Comparison of ENCODE assay signal across 16 cellular contexts in the genomic region with DNA sequence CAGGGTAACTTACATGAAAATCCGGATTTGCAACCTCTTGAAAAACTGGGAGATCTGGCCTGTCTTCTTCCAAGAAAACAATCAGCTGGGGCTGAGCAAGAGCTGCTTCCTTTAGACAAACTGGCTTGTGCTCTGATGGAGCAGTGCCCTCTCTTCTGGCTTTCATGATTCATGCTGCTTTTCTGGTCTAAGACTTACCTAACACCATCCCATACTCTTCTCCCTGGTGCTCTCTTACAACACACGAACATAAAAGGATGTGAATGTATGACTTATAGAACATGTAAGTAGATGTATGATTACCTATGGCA. TPM values are rescaled to one million over a fixed set of nuclear protein-coding genes. Genes with fewer than 3 reads are reported as not detected.
A peak's percentile ranks its signal among the peaks of the same experiment; 100 is the strongest.
DNase-seq lines count a peak whose midpoint lies in the region; ATAC-seq, FAIRE-seq and TF ChIP-seq lines count a peak whose summit lies in the region.
"Had no signal": no experiment of that assay in that cellular context is flagged by ENCODE, and none has a peak within 500 bp of the region (broad histone marks: within the 10 kb centered on the region; RNA-seq: fewer than 3 reads in every experiment).

No MANE protein-coding gene starts in this region.

- no peak for TF ChIP-seq CTCF in D721Med (IDR thresholded peaks at IDR 0.05; ENCODE audit: insufficient read depth, missing control alignments)
- no peak for TF ChIP-seq CTCF in epithelial cell of esophagus (IDR thresholded peaks at IDR 0.05; ENCODE audit: insufficient read depth, low read depth, low read length, missing control alignments)
- no peak for TF ChIP-seq CTCF in osteoblast (IDR thresholded peaks at IDR 0.05; ENCODE audit: extremely low read depth, low read depth, low read length)
- TF ChIP-seq CTCF in lower leg skin (IDR thresholded peaks at IDR 0.05): no peak

- H3K4me2 ChIP-seq in osteoblast (ENCODE audit: insufficient read depth, low read length): no peak overlapping the region

- H3K4me1 ChIP-seq in osteoblast (ENCODE audit: insufficient read depth, low read length): peaks cover 24% of the 10 kb centered on the region

- peaks cover 4% of the 10 kb centered on the region for H3K36me3 ChIP-seq in osteoblast (ENCODE audit: insufficient read depth, low read length)
- H3K36me3 ChIP-seq: vagina had no signal

- no peak for ATAC-seq in GM19397 (IDR thresholded peaks at IDR 0.05; ENCODE audit: unreplicated experiment)
- ATAC-seq: effector memory CD8-positive, alpha-beta T cell; naive thymus-derived CD8-positive, alpha-beta T cell had no signal

- FAIRE-seq in D721Med (lab: Jason Lieb, UNC): peak; percentile 58
- FAIRE-seq: RCC 7860, TTC549 had no signal

- H3K79me2 ChIP-seq in osteoblast (ENCODE audit: insufficient read depth, low read length): peaks cover 98% of the 10 kb centered on the region

- H3K27me3 ChIP-seq in osteoblast (ENCODE audit: insufficient read depth, low read length): no peaks in the 10 kb centered on the region
- H3K27me3 ChIP-seq: vagina had no signal

- intact Hi-C loops in lower leg skin (cut with DNase I; ENCODE audit: low total_unique reads): no loop called here

- H3K27ac ChIP-seq in osteoblast (ENCODE audit: low read depth, low read length): no peak overlapping the region
- H3K27ac ChIP-seq: vagina had no signal

- no peak overlapping the region for H2AFZ ChIP-seq in osteoblast (ENCODE audit: low read length)

- DNase-seq in D721Med (ENCODE audit: insufficient read length, low spot score) (no peak), NCI-H69 (lab: John Stamatoyannopoulos, UW) (peak; percentile 34), epithelial cell of esophagus (ENCODE audit: low read depth) (peak; percentile 98), osteoblast (ENCODE audit: insufficient read length, low spot score, missing footprints) (peak; percentile 31), NCI-H1417 treated with DMSO at 0.1 percent for 48 hours (lab: John Stamatoyannopoulos, UW) (no peak), erythroblast (lab: John Stamatoyannopoulos, UW) (no peak), lower leg skin (ENCODE audit: low spot score in 2 of 2) (no peak)
- DNase-seq: C1 segment of cervical spinal cord; effector memory CD8-positive, alpha-beta T cell; naive thymus-derived CD8-positive, alpha-beta T cell; NCI-H2171 had no signal

- no peak overlapping the region for H3K4me3 ChIP-seq in epithelial cell of esophagus (ENCODE audit: low read length)
- H3K4me3 ChIP-seq in osteoblast (ENCODE audit: insufficient read depth, low read length): no peak overlapping the region
- no peak overlapping the region for H3K4me3 ChIP-seq in lower leg skin (ENCODE audit: low read depth, poor library complexity, severe bottlenecking)
- H3K4me3 ChIP-seq: skin epidermis, vagina had no signal

- peaks cover 78% of the 10 kb centered on the region for H4K20me1 ChIP-seq in osteoblast (ENCODE audit: insufficient read depth, low read length)

- WGBS in lower leg skin, 2 donors: 27 to 34% methylated on average over 2 of the region's 2 CpGs

- no peak for TF ChIP-seq POLR2A in erythroblast (IDR thresholded peaks at IDR 0.05; ENCODE audit: low read length)
- no peak for TF ChIP-seq POLR2A in lower leg skin (IDR thresholded peaks at IDR 0.05)

- no peaks in the 10 kb centered on the region for H3K9me3 ChIP-seq in osteoblast (ENCODE audit: low read depth, low read length)
- H3K9me3 ChIP-seq: vagina had no signal

RNA-seq across cellular contexts. Expression of a gene that starts 9.9 kb away (rescaled TPM):
- total RNA-seq in osteoblast (74.3 and 86.9 TPM in 2 replicates), lower leg skin (10 to 100 TPM; 59.1 to 99.9 (median 83.8) TPM)
- total RNA-seq: naive thymus-derived CD8-positive, alpha-beta T cell had no signal

Comparison
In these comparisons a context has a peak if more than half of its experiments do, and no peak if none do; other contexts are left out.
1. DNase-seq: peak in NCI-H69 (single experiment), epithelial cell of esophagus (single experiment) and osteoblast (single experiment); none in D721Med (single experiment), NCI-H1417 treated with DMSO at 0.1 percent for 48 hours (single experiment), erythroblast (0 of 2) and lower leg skin (0 of 2).